Comparison of ENCODE assay signal across 1 cellular context in genomic region chr11:13959001-13959400, GRCh38.
TF ChIP-seq lines count a peak whose summit lies in the region.

No MANE protein-coding gene starts in this region.

TF ChIP-seq in SK-N-SH treated with all-trans-retinoic acid at 6 μM for 48 hours, 23 proteins besides CTCF, POLR2A, EP300 and RAD21 (continued from another document):
- no peak for TF ChIP-seq TSHZ2 (CRISPR knock-in tag; IDR thresholded peaks at IDR 0.05)
- no peak for TF ChIP-seq ZC3H10 (CRISPR knock-in tag; IDR thresholded peaks at IDR 0.05)
- TF ChIP-seq CSDC2 (CRISPR knock-in tag; IDR thresholded peaks at IDR 0.05) = no peak
- TF ChIP-seq ZFP3 (CRISPR knock-in tag; IDR thresholded peaks at IDR 0.05) = no peak
- no peak for TF ChIP-seq BACH2 (CRISPR knock-in tag; IDR thresholded peaks at IDR 0.05; ENCODE audit: borderline replicate concordance)
- TF ChIP-seq SNAI2 (CRISPR knock-in tag; IDR thresholded peaks at IDR 0.05) = no peak
